In genomic region chr7:87628780-87629569, GRCh38 we compare ENCODE assay signal across 9 cellular contexts. TPM values are rescaled to one million over a fixed set of nuclear protein-coding genes. Genes with fewer than 3 reads are reported as not detected.
DNase-seq lines count a peak whose midpoint lies in the region; ATAC-seq and TF ChIP-seq lines count a peak whose summit lies in the region.
"Had no signal": no experiment of that assay in that cellular context is flagged by ENCODE, and none has a peak within 500 bp of the region (broad histone marks: within the 10 kb centered on the region; RNA-seq: fewer than 3 reads in every experiment).

No MANE protein-coding gene starts in this region.

- POLR2A ChIA-PET in naive thymus-derived CD4-positive, alpha-beta T cell (lab: Charles Lee) = interaction anchor here (1.1 kb wide), 1 partner anchor 28 kb away, joined by 4 read pairs; the partner anchor contains the start of gene ABCB1

- intact Hi-C loops in activated T-helper 2 cell treated with anti-CD3 and anti-CD28 coated beads, Interferon-gamma antibody, Interleukin-2, Interleukin-4, amounts not matched to agents 10 μg/mL and 5 μg/mL and 100 μg/mL, durations not matched to agents 14 hours and 24 hours and 36 hours (cut with micrococcal nuclease) = loop anchor here (1.0 to 10.0 kb wide), 8 partner anchors 30 to 476 kb away; partner anchors contain the start of genes ABCB4, ADAM22, CROT and DBF4
- intact Hi-C loops in naive thymus-derived CD4-positive, alpha-beta T cell (cut with micrococcal nuclease) = loop anchor here (1.0 to 10.0 kb wide), 14 partner anchors 28 to 588 kb away; partner anchors contain the start of genes ABCB1 (in 2 of the 2), CROT (in 2 of the 2), DBF4 (in 2 of the 2) and DMTF1 (in 2 of the 2)
- intact Hi-C loops in tibial artery (cut with DNase I; ENCODE audit: low total_unique reads) = no loop called here

- TF ChIP-seq CTCF in fibroblast of pulmonary artery (IDR thresholded peaks at IDR 0.05; ENCODE audit: low read length, missing control alignments) (no peak), tibial artery (IDR thresholded peaks at IDR 0.05) (no peak)

- H3K27me3 ChIP-seq in naive thymus-derived CD4-positive, alpha-beta T cell (ENCODE audit: control insufficient read depth in 2 of 2, insufficient read depth in 2 of 2, low read length in 2 of 2) = no peaks in the 10 kb centered on the region
- H3K27me3 ChIP-seq in tibial artery = peaks cover 0 to 4% of the 10 kb centered on the region in 2 donors

- no peaks in the 10 kb centered on the region for H3K36me3 ChIP-seq in naive thymus-derived CD4-positive, alpha-beta T cell (ENCODE audit: control insufficient read depth in 2 of 3, insufficient read depth in 3 of 3, low read length in 3 of 3)
- no peaks in the 10 kb centered on the region for H3K36me3 ChIP-seq in tibial artery

- peak overlapping the region; percentile 38 for H3K27ac ChIP-seq in naive thymus-derived CD4-positive, alpha-beta T cell (ENCODE audit: low read depth, low read length)
- H3K27ac ChIP-seq in tibial artery = no peak overlapping the region

- CTCF ChIA-PET in naive thymus-derived CD4-positive, alpha-beta T cell (lab: Charles Lee) = no interaction called here

- H3K36me3 Mint-ChIP-seq in activated T-helper 2 cell treated with anti-CD3 and anti-CD28 coated beads, Interferon-gamma antibody, Interleukin-2, Interleukin-4, amounts not matched to agents 10 μg/mL and 5 μg/mL and 100 μg/mL, durations not matched to agents 14 hours and 24 hours and 36 hours (ENCODE audit: low read depth) = no peaks in the 10 kb centered on the region
- H3K36me3 Mint-ChIP-seq in naive thymus-derived CD4-positive, alpha-beta T cell = no peaks in the 10 kb centered on the region

- H3K27me3 Mint-ChIP-seq in activated T-helper 2 cell treated with anti-CD3 and anti-CD28 coated beads, Interferon-gamma antibody, Interleukin-2, Interleukin-4, amounts not matched to agents 10 μg/mL and 5 μg/mL and 100 μg/mL, durations not matched to agents 14 hours and 24 hours and 36 hours (ENCODE audit: low read depth) = peaks cover 21% of the 10 kb centered on the region
- peaks cover 4 to 32% (median 21%) of the 10 kb centered on the region in 5 donors for H3K27me3 Mint-ChIP-seq in naive thymus-derived CD4-positive, alpha-beta T cell

- DNase-seq in NCI-H345 treated with DMSO at 0.1 percent for 48 hours (lab: John Stamatoyannopoulos, UW; ENCODE audit: unreplicated experiment) = peak; percentile 18
- DNase-seq in activated T-helper 2 cell treated with anti-CD3 and anti-CD28 coated beads, Interferon-gamma antibody, Interleukin-2, Interleukin-4, amounts not matched to agents 10 μg/mL and 5 μg/mL and 100 μg/mL, durations not matched to agents 14 hours and 24 hours and 36 hours (ENCODE audit: low spot score) = no peak
- peak; percentile 2 for DNase-seq in fibroblast of pulmonary artery (ENCODE audit: low read depth)
- DNase-seq in naive thymus-derived CD4-positive, alpha-beta T cell = peak in 8 of 9 donors; percentile 15 to 51 (median 36)
- DNase-seq in tibial artery = no peak

- H3K27ac Mint-ChIP-seq in activated T-helper 2 cell treated with anti-CD3 and anti-CD28 coated beads, Interferon-gamma antibody, Interleukin-2, Interleukin-4, amounts not matched to agents 10 μg/mL and 5 μg/mL and 100 μg/mL, durations not matched to agents 14 hours and 24 hours and 36 hours = no peak overlapping the region
- peak overlapping the region in 5 of 9 donors; percentile 30 to 83 (median 54) for H3K27ac Mint-ChIP-seq in naive thymus-derived CD4-positive, alpha-beta T cell

- ATAC-seq in GM18517 (IDR thresholded peaks at IDR 0.05; ENCODE audit: unreplicated experiment) (peak; percentile 37), HG03097 (IDR thresholded peaks at IDR 0.05; ENCODE audit: low FRiP score, unreplicated experiment) (no peak), HG03025 (IDR thresholded peaks at IDR 0.05; ENCODE audit: low FRiP score, unreplicated experiment) (no peak)
- ATAC-seq in naive thymus-derived CD4-positive, alpha-beta T cell = peak; percentile 29

- H3K4me1 ChIP-seq in naive thymus-derived CD4-positive, alpha-beta T cell (ENCODE audit: control insufficient read depth in 2 of 2, insufficient read depth in 2 of 2, low read length in 2 of 2) = peaks cover 0 to 5% of the 10 kb centered on the region in 2 donors
- peaks cover 0 to 19% (median 16%) of the 10 kb centered on the region in 4 donors for H3K4me1 ChIP-seq in tibial artery

- H3K4me3 Mint-ChIP-seq in activated T-helper 2 cell treated with anti-CD3 and anti-CD28 coated beads, Interferon-gamma antibody, Interleukin-2, Interleukin-4, amounts not matched to agents 10 μg/mL and 5 μg/mL and 100 μg/mL, durations not matched to agents 14 hours and 24 hours and 36 hours (ENCODE audit: low read depth) = peak overlapping the region; percentile 60
- H3K4me3 Mint-ChIP-seq in naive thymus-derived CD4-positive, alpha-beta T cell = peak overlapping the region; percentile 74 to 92 (median 83)

- H3K4me3 ChIP-seq in fibroblast of pulmonary artery (replicated peaks; ENCODE audit: low read depth, low read length) (peak overlapping the region; percentile 56), tibial artery (peak overlapping the region; percentile 53 to 57)
- peak overlapping the region; percentile 64 for H3K4me3 ChIP-seq in naive thymus-derived CD4-positive, alpha-beta T cell (ENCODE audit: low read length)

- no peaks in the 10 kb centered on the region for H3K9me3 ChIP-seq in naive thymus-derived CD4-positive, alpha-beta T cell (ENCODE audit: control insufficient read depth in 2 of 3, low read length in 3 of 3)
- H3K9me3 ChIP-seq in tibial artery = no peaks in the 10 kb centered on the region

- H3K4me1 Mint-ChIP-seq in activated T-helper 2 cell treated with anti-CD3 and anti-CD28 coated beads, Interferon-gamma antibody, Interleukin-2, Interleukin-4, amounts not matched to agents 10 μg/mL and 5 μg/mL and 100 μg/mL, durations not matched to agents 14 hours and 24 hours and 36 hours (ENCODE audit: low read depth) = peaks cover 8% of the 10 kb centered on the region
- peaks cover 7 to 14% (median 10%) of the 10 kb centered on the region in 7 donors for H3K4me1 Mint-ChIP-seq in naive thymus-derived CD4-positive, alpha-beta T cell

- H3K9me3 Mint-ChIP-seq in activated T-helper 2 cell treated with anti-CD3 and anti-CD28 coated beads, Interferon-gamma antibody, Interleukin-2, Interleukin-4, amounts not matched to agents 10 μg/mL and 5 μg/mL and 100 μg/mL, durations not matched to agents 14 hours and 24 hours and 36 hours = no peaks in the 10 kb centered on the region
- peaks cover 0 to 4% (median 0%) of the 10 kb centered on the region in 11 donors for H3K9me3 Mint-ChIP-seq in naive thymus-derived CD4-positive, alpha-beta T cell

RNA-seq across cellular contexts. Expression of gene RUNDC3B, which starts 0.8 kb away (rescaled TPM):
- 0.21 TPM in 1 of 2 replicates, not detected in the other for total RNA-seq in activated T-helper 2 cell treated with anti-CD3 and anti-CD28 coated beads, Interferon-gamma antibody, Interleukin-2, Interleukin-4, amounts not matched to agents 10 μg/mL and 5 μg/mL and 100 μg/mL, durations not matched to agents 14 hours and 24 hours and 36 hours
- total RNA-seq in naive thymus-derived CD4-positive, alpha-beta T cell = under 1 TPM in 3 of 5 experiments, not detected in 2; 0.11 to 0.16 (median 0.11) TPM
- polyA plus RNA-seq in naive thymus-derived CD4-positive, alpha-beta T cell = 1 to 10 TPM; 1.3 TPM
- total RNA-seq: T-helper 2 cell treated with Interferon-gamma antibody and Interleukin-4, amounts not matched to agents 100 ng/mL and 5 ng/mL, for 36 hours had no signal

RNA-seq across cellular contexts. Expression of gene ABCB1, which starts 28.3 kb away (rescaled TPM):
- total RNA-seq in activated T-helper 2 cell treated with anti-CD3 and anti-CD28 coated beads, Interferon-gamma antibody, Interleukin-2, Interleukin-4, amounts not matched to agents 10 μg/mL and 5 μg/mL and 100 μg/mL, durations not matched to agents 14 hours and 24 hours and 36 hours = 1.9 and 2.0 TPM in 2 replicates
- total RNA-seq in naive thymus-derived CD4-positive, alpha-beta T cell = 10 to 100 TPM in 3 of 5 experiments, 1 to 10 TPM in 2; 3.0 to 14.3 (median 10.4) TPM
- 1 to 10 TPM; 4.3 to 8.5 TPM for polyA plus RNA-seq in naive thymus-derived CD4-positive, alpha-beta T cell

Comparison
In these comparisons a context has a peak if more than half of its experiments do, and no peak if none do; other contexts are left out.
1. ATAC-seq: peak in GM18517 (single experiment) and naive thymus-derived CD4-positive, alpha-beta T cell (single experiment); none in HG03097 (single experiment) and HG03025 (single experiment).
2. DNase-seq: peak in NCI-H345 treated with DMSO at 0.1 percent for 48 hours (single experiment), fibroblast of pulmonary artery (single experiment) and naive thymus-derived CD4-positive, alpha-beta T cell (8 of 9); none in activated T-helper 2 cell treated with anti-CD3 and anti-CD28 coated beads, Interferon-gamma antibody, Interleukin-2, Interleukin-4, amounts not matched to agents 10 μg/mL and 5 μg/mL and 100 μg/mL, durations not matched to agents 14 hours and 24 hours and 36 hours (single experiment) and tibial artery (0 of 2).
3. Peak in every context shown above with its lines, with median percentiles within 50 percentile points of each other: H3K4me3 ChIP-seq.